In the genomic region with DNA sequence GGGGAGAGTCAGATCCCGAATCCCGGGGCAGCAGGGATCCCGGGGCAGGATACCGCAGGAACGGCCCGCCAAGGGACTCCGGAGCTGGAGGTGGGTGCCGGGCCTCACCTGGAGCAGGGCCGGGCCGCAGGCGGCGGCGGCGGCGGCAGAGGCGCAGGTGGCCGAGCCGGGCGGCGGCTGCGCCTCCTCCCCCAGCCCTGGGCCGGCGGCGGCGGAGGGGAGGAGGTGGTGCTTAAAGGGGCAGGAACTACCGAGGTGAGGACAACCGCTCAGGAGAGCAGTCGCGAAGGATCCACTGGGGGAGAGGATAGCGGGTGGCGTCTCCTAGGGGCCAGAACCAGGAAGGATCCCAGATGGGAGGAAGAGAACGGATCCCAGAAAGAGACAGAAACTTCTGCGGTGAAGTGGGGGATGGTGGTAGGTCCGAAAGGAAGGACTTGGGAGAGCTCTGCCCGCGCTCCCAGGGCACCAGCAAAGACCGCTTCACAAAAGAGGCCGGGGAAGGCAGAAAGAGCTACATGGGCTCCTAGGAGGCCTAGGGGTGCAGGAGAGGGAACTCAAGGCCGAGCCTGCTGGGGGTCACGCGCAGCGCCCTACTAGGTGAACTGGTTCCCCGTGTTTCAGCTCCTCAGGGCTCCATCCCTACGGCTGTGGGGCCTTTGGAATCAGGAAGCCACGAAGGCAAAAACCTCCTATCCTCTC, we compare ENCODE assay signal across 1 cellular context.
A peak's percentile ranks its signal among the peaks of the same experiment; 100 is the strongest.
TF ChIP-seq lines count a peak whose summit lies in the region.

No MANE protein-coding gene starts in this region.

TF ChIP-seq in GM12878, 131 proteins besides CTCF, POLR2A, EP300 and RAD21 (continued from another document):
- TF ChIP-seq, protein P1, sequence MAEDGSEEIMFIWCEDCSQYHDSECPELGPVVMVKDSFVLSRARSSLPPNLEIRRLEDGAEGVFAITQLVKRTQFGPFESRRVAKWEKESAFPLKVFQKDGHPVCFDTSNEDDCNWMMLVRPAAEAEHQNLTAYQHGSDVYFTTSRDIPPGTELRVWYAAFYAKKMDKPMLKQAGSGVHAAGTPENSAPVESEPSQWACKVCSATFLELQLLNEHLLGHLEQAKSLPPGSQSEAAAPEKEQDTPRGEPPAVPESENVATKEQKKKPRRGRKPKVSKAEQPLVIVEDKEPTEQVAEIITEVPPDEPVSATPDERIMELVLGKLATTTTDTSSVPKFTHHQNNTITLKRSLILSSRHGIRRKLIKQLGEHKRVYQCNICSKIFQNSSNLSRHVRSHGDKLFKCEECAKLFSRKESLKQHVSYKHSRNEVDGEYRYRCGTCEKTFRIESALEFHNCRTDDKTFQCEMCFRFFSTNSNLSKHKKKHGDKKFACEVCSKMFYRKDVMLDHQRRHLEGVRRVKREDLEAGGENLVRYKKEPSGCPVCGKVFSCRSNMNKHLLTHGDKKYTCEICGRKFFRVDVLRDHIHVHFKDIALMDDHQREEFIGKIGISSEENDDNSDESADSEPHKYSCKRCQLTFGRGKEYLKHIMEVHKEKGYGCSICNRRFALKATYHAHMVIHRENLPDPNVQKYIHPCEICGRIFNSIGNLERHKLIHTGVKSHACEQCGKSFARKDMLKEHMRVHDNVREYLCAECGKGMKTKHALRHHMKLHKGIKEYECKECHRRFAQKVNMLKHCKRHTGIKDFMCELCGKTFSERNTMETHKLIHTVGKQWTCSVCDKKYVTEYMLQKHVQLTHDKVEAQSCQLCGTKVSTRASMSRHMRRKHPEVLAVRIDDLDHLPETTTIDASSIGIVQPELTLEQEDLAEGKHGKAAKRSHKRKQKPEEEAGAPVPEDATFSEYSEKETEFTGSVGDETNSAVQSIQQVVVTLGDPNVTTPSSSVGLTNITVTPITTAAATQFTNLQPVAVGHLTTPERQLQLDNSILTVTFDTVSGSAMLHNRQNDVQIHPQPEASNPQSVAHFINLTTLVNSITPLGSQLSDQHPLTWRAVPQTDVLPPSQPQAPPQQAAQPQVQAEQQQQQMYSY (CRISPR knock-in tag; IDR thresholded peaks at IDR 0.05), result no peak
- no peak for TF ChIP-seq ZZZ3 (IDR thresholded peaks at IDR 0.05; ENCODE audit: control insufficient read depth, insufficient read length, low read depth)
- no peak for TF ChIP-seq MTA3 (IDR thresholded peaks at IDR 0.05; ENCODE audit: borderline replicate concordance, low read length)
- TF ChIP-seq, protein P2, sequence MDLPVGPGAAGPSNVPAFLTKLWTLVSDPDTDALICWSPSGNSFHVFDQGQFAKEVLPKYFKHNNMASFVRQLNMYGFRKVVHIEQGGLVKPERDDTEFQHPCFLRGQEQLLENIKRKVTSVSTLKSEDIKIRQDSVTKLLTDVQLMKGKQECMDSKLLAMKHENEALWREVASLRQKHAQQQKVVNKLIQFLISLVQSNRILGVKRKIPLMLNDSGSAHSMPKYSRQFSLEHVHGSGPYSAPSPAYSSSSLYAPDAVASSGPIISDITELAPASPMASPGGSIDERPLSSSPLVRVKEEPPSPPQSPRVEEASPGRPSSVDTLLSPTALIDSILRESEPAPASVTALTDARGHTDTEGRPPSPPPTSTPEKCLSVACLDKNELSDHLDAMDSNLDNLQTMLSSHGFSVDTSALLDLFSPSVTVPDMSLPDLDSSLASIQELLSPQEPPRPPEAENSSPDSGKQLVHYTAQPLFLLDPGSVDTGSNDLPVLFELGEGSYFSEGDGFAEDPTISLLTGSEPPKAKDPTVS (IDR thresholded peaks at IDR 0.05; ENCODE audit: low read depth, low read length), result no peak
- no peak for TF ChIP-seq ESRRA (IDR thresholded peaks at IDR 0.05; ENCODE audit: low read length)
- no peak for TF ChIP-seq EZH2 (IDR thresholded peaks at IDR 0.05; ENCODE audit: borderline replicate concordance, control insufficient read depth, low read depth, low read length)
- TF ChIP-seq, protein P3, sequence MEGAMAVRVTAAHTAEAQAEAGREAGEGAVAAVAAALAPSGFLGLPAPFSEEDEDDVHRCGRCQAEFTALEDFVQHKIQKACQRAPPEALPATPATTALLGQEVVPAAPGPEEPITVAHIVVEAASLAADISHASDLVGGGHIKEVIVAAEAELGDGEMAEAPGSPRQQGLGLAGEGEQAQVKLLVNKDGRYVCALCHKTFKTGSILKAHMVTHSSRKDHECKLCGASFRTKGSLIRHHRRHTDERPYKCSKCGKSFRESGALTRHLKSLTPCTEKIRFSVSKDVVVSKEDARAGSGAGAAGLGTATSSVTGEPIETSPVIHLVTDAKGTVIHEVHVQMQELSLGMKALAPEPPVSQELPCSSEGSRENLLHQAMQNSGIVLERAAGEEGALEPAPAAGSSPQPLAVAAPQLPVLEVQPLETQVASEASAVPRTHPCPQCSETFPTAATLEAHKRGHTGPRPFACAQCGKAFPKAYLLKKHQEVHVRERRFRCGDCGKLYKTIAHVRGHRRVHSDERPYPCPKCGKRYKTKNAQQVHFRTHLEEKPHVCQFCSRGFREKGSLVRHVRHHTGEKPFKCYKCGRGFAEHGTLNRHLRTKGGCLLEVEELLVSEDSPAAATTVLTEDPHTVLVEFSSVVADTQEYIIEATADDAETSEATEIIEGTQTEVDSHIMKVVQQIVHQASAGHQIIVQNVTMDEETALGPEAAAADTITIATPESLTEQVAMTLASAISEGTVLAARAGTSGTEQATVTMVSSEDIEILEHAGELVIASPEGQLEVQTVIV (IDR thresholded peaks at IDR 0.05; ENCODE audit: borderline replicate concordance, partially characterized antibody), result no peak
- TF ChIP-seq CBFB (IDR thresholded peaks at IDR 0.05; ENCODE audit: low read depth), result no peak
- TF ChIP-seq NRF1 (conservative IDR thresholded peaks at IDR 0.05; ENCODE audit: low read depth, low read length), result no peak
- TF ChIP-seq, protein P4, sequence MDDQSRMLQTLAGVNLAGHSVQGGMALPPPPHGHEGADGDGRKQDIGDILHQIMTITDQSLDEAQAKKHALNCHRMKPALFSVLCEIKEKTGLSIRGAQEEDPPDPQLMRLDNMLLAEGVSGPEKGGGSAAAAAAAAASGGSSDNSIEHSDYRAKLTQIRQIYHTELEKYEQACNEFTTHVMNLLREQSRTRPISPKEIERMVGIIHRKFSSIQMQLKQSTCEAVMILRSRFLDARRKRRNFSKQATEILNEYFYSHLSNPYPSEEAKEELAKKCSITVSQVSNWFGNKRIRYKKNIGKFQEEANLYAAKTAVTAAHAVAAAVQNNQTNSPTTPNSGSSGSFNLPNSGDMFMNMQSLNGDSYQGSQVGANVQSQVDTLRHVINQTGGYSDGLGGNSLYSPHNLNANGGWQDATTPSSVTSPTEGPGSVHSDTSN (IDR thresholded peaks at IDR 0.05; ENCODE audit: insufficient replicate concordance, low read depth, low read length), result no peak
- no peak for TF ChIP-seq ZNF207 (IDR thresholded peaks at IDR 0.05; ENCODE audit: borderline replicate concordance)
- TF ChIP-seq YBX1 (IDR thresholded peaks at IDR 0.05), result no peak
- TF ChIP-seq EGR1 (IDR thresholded peaks at IDR 0.05; ENCODE audit: borderline replicate concordance in 1 of 2, low read depth in 2 of 2, low read length in 2 of 2), result no peak
- TF ChIP-seq, protein P5, sequence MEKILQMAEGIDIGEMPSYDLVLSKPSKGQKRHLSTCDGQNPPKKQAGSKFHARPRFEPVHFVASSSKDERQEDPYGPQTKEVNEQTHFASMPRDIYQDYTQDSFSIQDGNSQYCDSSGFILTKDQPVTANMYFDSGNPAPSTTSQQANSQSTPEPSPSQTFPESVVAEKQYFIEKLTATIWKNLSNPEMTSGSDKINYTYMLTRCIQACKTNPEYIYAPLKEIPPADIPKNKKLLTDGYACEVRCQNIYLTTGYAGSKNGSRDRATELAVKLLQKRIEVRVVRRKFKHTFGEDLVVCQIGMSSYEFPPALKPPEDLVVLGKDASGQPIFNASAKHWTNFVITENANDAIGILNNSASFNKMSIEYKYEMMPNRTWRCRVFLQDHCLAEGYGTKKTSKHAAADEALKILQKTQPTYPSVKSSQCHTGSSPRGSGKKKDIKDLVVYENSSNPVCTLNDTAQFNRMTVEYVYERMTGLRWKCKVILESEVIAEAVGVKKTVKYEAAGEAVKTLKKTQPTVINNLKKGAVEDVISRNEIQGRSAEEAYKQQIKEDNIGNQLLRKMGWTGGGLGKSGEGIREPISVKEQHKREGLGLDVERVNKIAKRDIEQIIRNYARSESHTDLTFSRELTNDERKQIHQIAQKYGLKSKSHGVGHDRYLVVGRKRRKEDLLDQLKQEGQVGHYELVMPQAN (conservative IDR thresholded peaks at IDR 0.05), result peak; percentile 11
- TF ChIP-seq, protein P6, sequence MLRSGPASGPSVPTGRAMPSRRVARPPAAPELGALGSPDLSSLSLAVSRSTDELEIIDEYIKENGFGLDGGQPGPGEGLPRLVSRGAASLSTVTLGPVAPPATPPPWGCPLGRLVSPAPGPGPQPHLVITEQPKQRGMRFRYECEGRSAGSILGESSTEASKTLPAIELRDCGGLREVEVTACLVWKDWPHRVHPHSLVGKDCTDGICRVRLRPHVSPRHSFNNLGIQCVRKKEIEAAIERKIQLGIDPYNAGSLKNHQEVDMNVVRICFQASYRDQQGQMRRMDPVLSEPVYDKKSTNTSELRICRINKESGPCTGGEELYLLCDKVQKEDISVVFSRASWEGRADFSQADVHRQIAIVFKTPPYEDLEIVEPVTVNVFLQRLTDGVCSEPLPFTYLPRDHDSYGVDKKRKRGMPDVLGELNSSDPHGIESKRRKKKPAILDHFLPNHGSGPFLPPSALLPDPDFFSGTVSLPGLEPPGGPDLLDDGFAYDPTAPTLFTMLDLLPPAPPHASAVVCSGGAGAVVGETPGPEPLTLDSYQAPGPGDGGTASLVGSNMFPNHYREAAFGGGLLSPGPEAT (IDR thresholded peaks at IDR 0.05; ENCODE audit: low read depth), result peak; percentile 65
- TF ChIP-seq HDAC6 (IDR thresholded peaks at IDR 0.05; ENCODE audit: unreplicated experiment), result no peak
- TF ChIP-seq JUNB (IDR thresholded peaks at IDR 0.05), result no peak
- TF ChIP-seq POLR2AphosphoS2 (IDR thresholded peaks at IDR 0.05; ENCODE audit: low read depth, low read length), result no peak
